22 cellular contexts compared by ENCODE assay signal in genomic region chr5:58116346-58116745, GRCh38.
DNase-seq lines count a peak whose midpoint lies in the region; ATAC-seq and TF ChIP-seq lines count a peak whose summit lies in the region.
"Had no signal": no experiment of that assay in that cellular context is flagged by ENCODE, and none has a peak within 500 bp of the region (broad histone marks: within the 10 kb centered on the region; RNA-seq: fewer than 3 reads in every experiment).

No MANE protein-coding gene starts in this region.

- H3K4me3 ChIP-seq in Panc1 (ENCODE audit: low read depth in 2 of 2, low read length in 2 of 2) (no peak overlapping the region), smooth muscle cell (no peak overlapping the region)
- H3K4me3 ChIP-seq: GM12878, SK-N-MC had no signal

- in situ Hi-C loops in Panc1 (cut with HindIII; ENCODE audit: low pct_unique_long_range_greater_than_20kb, low sequenced_read_pairs): no loop called here

- WGBS in smooth muscle cell (ENCODE audit: low lambda C conversion rate): 80% methylated on average over 3 of the region's 3 CpGs

- H3K4me1 ChIP-seq in Panc1 (ENCODE audit: control insufficient read depth, insufficient read depth, low read length) (no peaks in the 10 kb centered on the region; the same call in 1 of the 2 replicates), smooth muscle cell (ENCODE audit: low read depth) (peaks cover 15% of the 10 kb centered on the region)

- intact Hi-C loops in Panc1 (cut with micrococcal nuclease; ENCODE audit: unreplicated experiment): no loop called here

- no peaks in the 10 kb centered on the region for H3K36me3 ChIP-seq in Panc1 (ENCODE audit: control insufficient read depth, insufficient read depth, low read length)
- H3K36me3 ChIP-seq in smooth muscle cell (ENCODE audit: low read depth): no peaks in the 10 kb centered on the region

- BruUV-seq in Panc1 (replicated peaks; lab: Mats Ljungman, UMichigan): no TSS peak

- peak overlapping the region; percentile 10 for H3K4me2 ChIP-seq in smooth muscle cell

- H3K27me3 ChIP-seq in Panc1 (ENCODE audit: control insufficient read depth, insufficient read depth, low read length) (no peaks in the 10 kb centered on the region), smooth muscle cell (ENCODE audit: low read depth) (no peaks in the 10 kb centered on the region)

- CTCF ChIA-PET in Panc1 (lab: Charles Lee): interaction anchor here (0.7 kb wide), 1 partner anchor 1749 kb away, joined by 3 read pairs; no protein-coding TSS in a partner anchor

- DNase-seq in Panc1 (ENCODE audit: low read depth, low spot score): no peak
- peak; percentile 6 to 62 for DNase-seq in dermis microvascular lymphatic vessel endothelial cell (ENCODE audit: low read depth in 2 of 2)
- DNase-seq in lung microvascular endothelial cell (ENCODE audit: low read depth in 2 of 2): peak; percentile 41 to 54
- no peak for DNase-seq in smooth muscle cell (lab: John Stamatoyannopoulos, UW; ENCODE audit: unreplicated experiment)
- no peak for DNase-seq in stimulated activated CD4-positive, alpha-beta T cell treated with anti-CD3 and anti-CD28 coated beads, Interleukin-2, amount 100 ng/mL, for 24 hours
- DNase-seq: AML-193; C1 segment of cervical spinal cord; CD8-positive, alpha-beta T cell; DND-41; H7; KG1; NCI-H1092; NCI-H1436 treated with DMSO at 0.1 percent for 48 hours; NCI-H2029; NCI-H2227 treated with DMSO at 0.1 percent for 48 hours; NCI-H510A treated with DMSO at 0.1 percent for 48 hours; NCI-H82; SHP77 treated with DMSO at 0.1 percent for 48 hours had no signal

- no peak overlapping the region for H2AFZ ChIP-seq in smooth muscle cell (ENCODE audit: low read depth)

- H3K79me2 ChIP-seq in smooth muscle cell (ENCODE audit: low read depth): no peaks in the 10 kb centered on the region

- POLR2A ChIA-PET in Panc1 (lab: Charles Lee): no interaction called here

- no peaks in the 10 kb centered on the region for H3K9me3 ChIP-seq in Panc1 (ENCODE audit: control insufficient read depth, insufficient read depth, low read depth, low read length)
- no peaks in the 10 kb centered on the region for H3K9me3 ChIP-seq in smooth muscle cell (replicated peaks; ENCODE audit: low read depth)

- H3K27ac ChIP-seq in Panc1 (ENCODE audit: low read length): peak overlapping the region; percentile 1; the same call in 1 of the 2 replicates
- H3K27ac ChIP-seq in smooth muscle cell (ENCODE audit: low read depth): no peak overlapping the region
- H3K27ac ChIP-seq: SK-N-MC had no signal

- no peaks in the 10 kb centered on the region for H4K20me1 ChIP-seq in smooth muscle cell (ENCODE audit: low read depth)

- no peak for ATAC-seq in Panc1
- ATAC-seq in HG02870 (IDR thresholded peaks at IDR 0.05; ENCODE audit: unreplicated experiment): no peak
- no peak for ATAC-seq in HG02938 (IDR thresholded peaks at IDR 0.05; ENCODE audit: unreplicated experiment)
- ATAC-seq: CD8-positive, alpha-beta T cell; GM12878 had no signal

- TF ChIP-seq CTCF in Panc1 (IDR thresholded peaks at IDR 0.05) (no peak), smooth muscle cell (IDR thresholded peaks at IDR 0.05; ENCODE audit: borderline replicate concordance, insufficient read depth, poor library complexity, severe bottlenecking) (no peak)

- no peaks in the 10 kb centered on the region for H3F3A ChIP-seq in smooth muscle cell (ENCODE audit: low read depth)

- no peak overlapping the region for H3K9ac ChIP-seq in smooth muscle cell (ENCODE audit: low read depth)

Comparison
In these comparisons a context has a peak if more than half of its experiments do, and no peak if none do; other contexts are left out.
1. DNase-seq: peak in dermis microvascular lymphatic vessel endothelial cell (2 of 2) and lung microvascular endothelial cell (2 of 2); none in Panc1 (single experiment), smooth muscle cell (single experiment) and stimulated activated CD4-positive, alpha-beta T cell treated with anti-CD3 and anti-CD28 coated beads, Interleukin-2, amount 100 ng/mL, for 24 hours (0 of 2).